In the genomic region with DNA sequence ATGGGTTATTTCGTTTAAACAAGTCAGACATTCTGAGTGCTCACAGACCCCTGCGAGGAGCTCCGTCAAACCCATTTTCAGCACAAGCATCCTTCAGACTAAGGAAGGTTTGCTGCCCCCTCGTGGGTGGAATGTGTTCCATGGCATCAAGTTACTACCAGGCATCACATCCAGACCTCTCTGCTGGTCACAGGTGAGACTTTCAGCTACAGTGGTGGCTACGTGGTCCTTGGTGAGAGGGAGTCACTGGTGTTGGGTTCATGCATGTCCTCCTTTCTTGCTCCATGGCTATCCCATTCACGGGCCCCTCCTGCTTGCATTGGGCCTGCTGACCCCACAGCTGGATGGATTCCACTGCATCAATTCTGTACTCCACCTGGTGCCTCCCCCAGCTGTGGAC, we compare ENCODE assay signal across 8 cellular contexts. TPM values are rescaled to one million over a fixed set of nuclear protein-coding genes. Genes with fewer than 3 reads are reported as not detected.
A peak's percentile ranks its signal among the peaks of the same experiment; 100 is the strongest.
DNase-seq lines count a peak whose midpoint lies in the region; ATAC-seq, FAIRE-seq and TF ChIP-seq lines count a peak whose summit lies in the region.

No MANE protein-coding gene starts in this region.

- CTCF ChIA-PET in A673 (lab: Charles Lee) (interaction anchor here (0.5 to 1.1 kb wide), 6 partner anchors 9 to 446 kb away, joined by 3 to 5 read pairs (median 3); partner anchors contain the start of genes CNOT3 and LILRB5), endothelial cell of umbilical vein (lab: Charles Lee) (interaction anchor here (0.6 to 3.0 kb wide), 50 partner anchors 8 to 1070 kb away, joined by 3 to 35 read pairs (median 4); partner anchors contain the start of genes CNOT3, LENG1, LILRB3 and LILRB5)
- CTCF ChIA-PET in activated CD8-positive, alpha-beta T cell treated with anti-CD3 and anti-CD28 coated beads, Interleukin-2, amount 10 ng/mL, durations not matched to agents 7 days and 5 days (lab: Charles Lee): interaction anchor here (0.5 to 2.7 kb wide), 36 partner anchors 8 to 242 kb away, joined by 3 to 30 read pairs (median 4); partner anchors contain the start of genes CNOT3, LENG1, LENG8 and LILRB5

- FAIRE-seq in GM18507 (lab: Jason Lieb, UNC) (peak; percentile 80), endothelial cell of umbilical vein (lab: Jason Lieb, UNC) (peak; percentile 91)

- H3K4me1 ChIP-seq in A673 (ENCODE audit: insufficient read depth, low read length, poor library complexity, severe bottlenecking) (no peaks in the 10 kb centered on the region), endothelial cell of umbilical vein (ENCODE audit: control insufficient read depth, extremely low read depth, insufficient read depth, low read length) (no peaks in the 10 kb centered on the region)

- POLR2A ChIA-PET in A673 (lab: Charles Lee; ENCODE audit: low non-redundant PET) (no interaction called here), endothelial cell of umbilical vein (lab: Charles Lee) (interaction anchor here (0.6 to 1.0 kb wide), 4 partner anchors 9 to 256 kb away, joined by 3 to 10 read pairs (median 5); partner anchors contain the start of genes LILRB5 and MBOAT7)
- POLR2A ChIA-PET in activated CD8-positive, alpha-beta T cell treated with anti-CD3 and anti-CD28 coated beads, Interleukin-2, amount 10 ng/mL, durations not matched to agents 7 days and 5 days (lab: Charles Lee): no interaction called here

- H3K27ac ChIP-seq in A673 (ENCODE audit: low read depth, low read length, poor library complexity, severe bottlenecking): no peak overlapping the region
- no peak overlapping the region for H3K27ac ChIP-seq in endothelial cell of umbilical vein (ENCODE audit: insufficient read depth, low read depth, low read length)

- intact Hi-C loops in A673 (cut with micrococcal nuclease; ENCODE audit: unreplicated experiment): no loop called here
- intact Hi-C loops in endothelial cell of umbilical vein (cut with micrococcal nuclease): loop anchor here (1.0 kb wide), 1 partner anchor 98 kb away; no protein-coding TSS in a partner anchor

- no peaks in the 10 kb centered on the region for H3K36me3 Mint-ChIP-seq in activated CD8-positive, alpha-beta T cell treated with anti-CD3 and anti-CD28 coated beads, Interleukin-2, amount 10 ng/mL, durations not matched to agents 7 days and 5 days (ENCODE audit: low read depth)

- H3K27ac Mint-ChIP-seq in activated CD8-positive, alpha-beta T cell treated with anti-CD3 and anti-CD28 coated beads, Interleukin-2, amount 10 ng/mL, durations not matched to agents 7 days and 5 days: no peak overlapping the region

- DNase-seq in A673 (ENCODE audit: low spot score): peak; percentile 76
- DNase-seq in GM18507 (ENCODE audit: extremely low spot score, insufficient read length, low read depth): peak; percentile 28
- peak; percentile 56 for DNase-seq in NCI-H526 treated with DMSO at 0.1 percent for 48 hours (lab: John Stamatoyannopoulos, UW)
- peak; percentile 84 for DNase-seq in activated CD8-positive, alpha-beta T cell treated with anti-CD3 and anti-CD28 coated beads, Interleukin-2, amount 10 ng/mL, durations not matched to agents 7 days and 5 days
- DNase-seq in endothelial cell of umbilical vein (ENCODE audit: low read depth, low spot score): peak; percentile 70
- peak; percentile 53 for DNase-seq in myocyte (ENCODE audit: low read depth)
- peak; percentile 60 for DNase-seq in stimulated activated CD8-positive, alpha-beta memory T cell treated with anti-CD3 and anti-CD28 coated beads, Interleukin-7, amount 100 ng/mL, for 24 hours (ENCODE audit: low read depth)

- H3K9ac ChIP-seq in endothelial cell of umbilical vein (replicated peaks; ENCODE audit: extremely low read depth, insufficient read depth, low read length): no peak overlapping the region

- H3K27me3 Mint-ChIP-seq in activated CD8-positive, alpha-beta T cell treated with anti-CD3 and anti-CD28 coated beads, Interleukin-2, amount 10 ng/mL, durations not matched to agents 7 days and 5 days (ENCODE audit: low read depth): peaks cover 21% of the 10 kb centered on the region

- H3K4me3 Mint-ChIP-seq in activated CD8-positive, alpha-beta T cell treated with anti-CD3 and anti-CD28 coated beads, Interleukin-2, amount 10 ng/mL, durations not matched to agents 7 days and 5 days: no peak overlapping the region

- H3K9me3 ChIP-seq in A673 (ENCODE audit: low read depth, low read length, poor library complexity, severe bottlenecking): no peaks in the 10 kb centered on the region
- no peaks in the 10 kb centered on the region for H3K9me3 ChIP-seq in endothelial cell of umbilical vein (replicated peaks; ENCODE audit: control insufficient read depth, insufficient read depth, low read length)

- no peaks in the 10 kb centered on the region for H3K4me1 Mint-ChIP-seq in activated CD8-positive, alpha-beta T cell treated with anti-CD3 and anti-CD28 coated beads, Interleukin-2, amount 10 ng/mL, durations not matched to agents 7 days and 5 days (ENCODE audit: low read depth)

- H3K36me3 ChIP-seq in A673 (ENCODE audit: insufficient read depth, low read length, poor library complexity, severe bottlenecking) (no peaks in the 10 kb centered on the region), endothelial cell of umbilical vein (ENCODE audit: control insufficient read depth in 2 of 2, extremely low read depth in 1 of 2, insufficient read depth in 2 of 2, low read length in 2 of 2) (no peaks in the 10 kb centered on the region)

- H3K79me2 ChIP-seq in endothelial cell of umbilical vein (ENCODE audit: control insufficient read depth, insufficient read depth, low read length): no peaks in the 10 kb centered on the region

- BruUV-seq in A673 (replicated peaks; lab: Mats Ljungman, UMichigan) (no TSS peak), endothelial cell of umbilical vein (replicated peaks; lab: Mats Ljungman, UMichigan) (no TSS peak)

- peak; percentile 85 for ATAC-seq in activated CD8-positive, alpha-beta T cell treated with anti-CD3 and anti-CD28 coated beads, Interleukin-2, amount 10 ng/mL, durations not matched to agents 7 days and 5 days
- ATAC-seq in HG03175 (IDR thresholded peaks at IDR 0.05; ENCODE audit: unreplicated experiment): no peak

- no peaks in the 10 kb centered on the region for H4K20me1 ChIP-seq in endothelial cell of umbilical vein (replicated peaks; ENCODE audit: control insufficient read depth, extremely low read depth, insufficient read depth, low read length)

- dilution Hi-C loops in endothelial cell of umbilical vein (cut with MboI; ENCODE audit: extremely low pct_ligation_motif_present, low sequenced_read_pairs): no loop called here

- H3K9me3 Mint-ChIP-seq in activated CD8-positive, alpha-beta T cell treated with anti-CD3 and anti-CD28 coated beads, Interleukin-2, amount 10 ng/mL, durations not matched to agents 7 days and 5 days (ENCODE audit: insufficient read depth): no peaks in the 10 kb centered on the region

- no peak overlapping the region for H3K4me2 ChIP-seq in endothelial cell of umbilical vein (ENCODE audit: insufficient read depth, low read length)

- H3K27me3 ChIP-seq in A673 (replicated peaks; ENCODE audit: insufficient read depth, low read depth, low read length, poor library complexity): peaks cover 15% of the 10 kb centered on the region
- peaks cover 6 to 9% of the 10 kb centered on the region in 2 experiments for H3K27me3 ChIP-seq in endothelial cell of umbilical vein (ENCODE audit: control insufficient read depth in 2 of 2, insufficient read depth in 2 of 2, low read length in 2 of 2)

- TF ChIP-seq CTCF in A673 (conservative IDR thresholded peaks at IDR 0.05; ENCODE audit: low read depth, low read length) (peak; percentile 77), endothelial cell of umbilical vein (IDR thresholded peaks at IDR 0.05; ENCODE audit: extremely low read depth in 1 of 2, insufficient read depth in 1 of 2, low read depth in 1 of 2, low read length in 2 of 2) (peak; percentile 72 to 83)

- H3K4me3 ChIP-seq in A673 (ENCODE audit: low read depth, low read length, poor library complexity, severe bottlenecking) (no peak overlapping the region), endothelial cell of umbilical vein (replicated peaks in 1 of 3; ENCODE audit: insufficient read depth in 1 of 3, low read depth in 1 of 3, low read length in 3 of 3) (no peak overlapping the region)

- TF ChIP-seq POLR2A in endothelial cell of umbilical vein (IDR thresholded peaks at IDR 0.05; ENCODE audit: low read depth, low read length): no peak

- H2AFZ ChIP-seq in endothelial cell of umbilical vein (ENCODE audit: low read depth, low read length): no peak overlapping the region

- H3K9me1 ChIP-seq in endothelial cell of umbilical vein (replicated peaks; ENCODE audit: control insufficient read depth, extremely low read depth, insufficient read depth, low read length): no peaks in the 10 kb centered on the region

RNA-seq across cellular contexts. Expression of gene LILRB5, which starts 9.1 kb away (rescaled TPM):
- total RNA-seq in A673 (2021): not detected in 2 replicates
- total RNA-seq in activated CD8-positive, alpha-beta T cell treated with anti-CD3 and anti-CD28 coated beads, Interleukin-2, amount 10 ng/mL, durations not matched to agents 7 days and 5 days: not detected
- total RNA-seq in endothelial cell of umbilical vein: not detected in 2 replicates
- not detected in 2 replicates for polyA plus RNA-seq in endothelial cell of umbilical vein
- not detected in 2 replicates for polyA plus RNA-seq in endothelial cell of umbilical vein (2011; cell fraction: cytosol; rRNA removed)
- polyA plus RNA-seq in endothelial cell of umbilical vein (2011; cell fraction: nucleus; rRNA removed): not detected in 2 replicates
- not detected in 2 replicates for polyA plus RNA-seq in endothelial cell of umbilical vein (2012)
- not detected in 2 replicates for polyA minus RNA-seq in endothelial cell of umbilical vein
- not detected for polyA minus RNA-seq in endothelial cell of umbilical vein (2011; cell fraction: cytosol; rRNA and poly(A)+ RNA removed)
- not detected in 2 replicates for polyA minus RNA-seq in endothelial cell of umbilical vein (2011; cell fraction: nucleus; rRNA and poly(A)+ RNA removed)
- not detected in 2 replicates for total RNA-seq in myocyte
- not detected for polyA plus RNA-seq in myocyte (2012)

RNA-seq across cellular contexts. Expression of gene LILRB2, which starts 14.8 kb away (rescaled TPM):
- total RNA-seq in A673 (2021): not detected in 2 replicates
- not detected for total RNA-seq in activated CD8-positive, alpha-beta T cell treated with anti-CD3 and anti-CD28 coated beads, Interleukin-2, amount 10 ng/mL, durations not matched to agents 7 days and 5 days
- not detected in 2 replicates for total RNA-seq in endothelial cell of umbilical vein
- polyA plus RNA-seq in endothelial cell of umbilical vein: not detected in 2 replicates
- polyA plus RNA-seq in endothelial cell of umbilical vein (2011; cell fraction: cytosol; rRNA removed): not detected in 2 replicates
- polyA plus RNA-seq in endothelial cell of umbilical vein (2011; cell fraction: nucleus; rRNA removed): not detected in 2 replicates
- polyA plus RNA-seq in endothelial cell of umbilical vein (2012): not detected in 2 replicates
- not detected in 2 replicates for polyA minus RNA-seq in endothelial cell of umbilical vein
- not detected for polyA minus RNA-seq in endothelial cell of umbilical vein (2011; cell fraction: cytosol; rRNA and poly(A)+ RNA removed)
- not detected in 2 replicates for polyA minus RNA-seq in endothelial cell of umbilical vein (2011; cell fraction: nucleus; rRNA and poly(A)+ RNA removed)
- not detected in 2 replicates for total RNA-seq in myocyte
- polyA plus RNA-seq in myocyte (2012): not detected

RNA-seq across cellular contexts. Expression of gene LILRA6, which starts 23.5 kb away (rescaled TPM):
- total RNA-seq in A673 (2021): not detected in 2 replicates
- total RNA-seq in activated CD8-positive, alpha-beta T cell treated with anti-CD3 and anti-CD28 coated beads, Interleukin-2, amount 10 ng/mL, durations not matched to agents 7 days and 5 days: under 1 TPM in 1 of 2 experiments, not detected in 1; 0.18 TPM
- not detected in 2 replicates for total RNA-seq in endothelial cell of umbilical vein
- 0.05 TPM in 1 of 2 replicates, not detected in the other for polyA plus RNA-seq in endothelial cell of umbilical vein
- 0.03 TPM in 1 of 2 replicates, not detected in the other for polyA plus RNA-seq in endothelial cell of umbilical vein (2011; cell fraction: cytosol; rRNA removed)
- polyA plus RNA-seq in endothelial cell of umbilical vein (2011; cell fraction: nucleus; rRNA removed): 0.33 and 0.36 TPM in 2 replicates
- 0.08 and 0.16 TPM in 2 replicates for polyA plus RNA-seq in endothelial cell of umbilical vein (2012)
- polyA minus RNA-seq in endothelial cell of umbilical vein: not detected in 2 replicates
- polyA minus RNA-seq in endothelial cell of umbilical vein (2011; cell fraction: cytosol; rRNA and poly(A)+ RNA removed): not detected
- not detected in 2 replicates for polyA minus RNA-seq in endothelial cell of umbilical vein (2011; cell fraction: nucleus; rRNA and poly(A)+ RNA removed)
- total RNA-seq in myocyte: not detected in 2 replicates
- polyA plus RNA-seq in myocyte (2012): 0.09 TPM

RNA-seq across cellular contexts. Expression of gene LILRB3, which starts 43.3 kb away (rescaled TPM):
- not detected in 2 replicates for total RNA-seq in A673 (2021)
- 1 to 10 TPM; 1.1 to 1.5 TPM for total RNA-seq in activated CD8-positive, alpha-beta T cell treated with anti-CD3 and anti-CD28 coated beads, Interleukin-2, amount 10 ng/mL, durations not matched to agents 7 days and 5 days
- total RNA-seq in endothelial cell of umbilical vein: not detected in 2 replicates
- polyA plus RNA-seq in endothelial cell of umbilical vein: not detected in 2 replicates
- not detected in 2 replicates for polyA plus RNA-seq in endothelial cell of umbilical vein (2011; cell fraction: cytosol; rRNA removed)
- 0.40 TPM in 1 of 2 replicates, not detected in the other for polyA plus RNA-seq in endothelial cell of umbilical vein (2011; cell fraction: nucleus; rRNA removed)
- 0.13 TPM in 1 of 2 replicates, not detected in the other for polyA plus RNA-seq in endothelial cell of umbilical vein (2012)
- polyA minus RNA-seq in endothelial cell of umbilical vein: not detected in 2 replicates
- not detected for polyA minus RNA-seq in endothelial cell of umbilical vein (2011; cell fraction: cytosol; rRNA and poly(A)+ RNA removed)
- polyA minus RNA-seq in endothelial cell of umbilical vein (2011; cell fraction: nucleus; rRNA and poly(A)+ RNA removed): not detected in 2 replicates
- total RNA-seq in myocyte: not detected in 2 replicates
- polyA plus RNA-seq in myocyte (2012): 0.28 TPM

RNA-seq across cellular contexts. Expression of gene LILRA5, which starts 46.8 kb away (rescaled TPM):
- total RNA-seq in A673 (2021) (not detected in 2 replicates), endothelial cell of umbilical vein (not detected in 2 replicates), myocyte (not detected in 2 replicates)
- total RNA-seq in activated CD8-positive, alpha-beta T cell treated with anti-CD3 and anti-CD28 coated beads, Interleukin-2, amount 10 ng/mL, durations not matched to agents 7 days and 5 days: not detected
- not detected in 2 replicates for polyA plus RNA-seq in endothelial cell of umbilical vein
- not detected in 2 replicates for polyA plus RNA-seq in endothelial cell of umbilical vein (2011; cell fraction: cytosol; rRNA removed)
- not detected in 2 replicates for polyA plus RNA-seq in endothelial cell of umbilical vein (2011; cell fraction: nucleus; rRNA removed)
- not detected in 2 replicates for polyA plus RNA-seq in endothelial cell of umbilical vein (2012)
- not detected in 2 replicates for polyA minus RNA-seq in endothelial cell of umbilical vein
- not detected for polyA minus RNA-seq in endothelial cell of umbilical vein (2011; cell fraction: cytosol; rRNA and poly(A)+ RNA removed)
- polyA minus RNA-seq in endothelial cell of umbilical vein (2011; cell fraction: nucleus; rRNA and poly(A)+ RNA removed): not detected in 2 replicates
- polyA plus RNA-seq in myocyte (2012): not detected

Comparison
In these comparisons a context has a peak if more than half of its experiments do, and no peak if none do; other contexts are left out.
1. DNase-seq: peak in every context shown above with its lines; median percentile 84 in activated CD8-positive, alpha-beta T cell treated with anti-CD3 and anti-CD28 coated beads, Interleukin-2, amount 10 ng/mL, durations not matched to agents 7 days and 5 days; 76 in A673; 70 in endothelial cell of umbilical vein; 60 in stimulated activated CD8-positive, alpha-beta memory T cell treated with anti-CD3 and anti-CD28 coated beads, Interleukin-7, amount 100 ng/mL, for 24 hours; 56 in NCI-H526 treated with DMSO at 0.1 percent for 48 hours; 53 in myocyte; 28 in GM18507.